18 cellular contexts compared by ENCODE assay signal in genomic region chr2:148554459-148555247, GRCh38.
DNase-seq lines count a peak whose midpoint lies in the region; ATAC-seq, FAIRE-seq and TF ChIP-seq lines count a peak whose summit lies in the region.
"Had no signal": no experiment of that assay in that cellular context is flagged by ENCODE, and none has a peak within 500 bp of the region (broad histone marks: within the 10 kb centered on the region; RNA-seq: fewer than 3 reads in every experiment).

No MANE protein-coding gene starts in this region.

- H3K9me2 ChIP-seq in Karpas-422 (replicated peaks; ENCODE audit: insufficient read depth, low read length), result no peaks in the 10 kb centered on the region

- 1% methylated on average over 6 of the region's 6 CpGs for WGBS in K562 (ENCODE audit: insufficient coverage, low coverage, missing lambda C conversion rate)
- 39% methylated on average over 6 of the region's 6 CpGs for WGBS in mesenchymal stem cell

- H3K9me1 ChIP-seq in K562 (ENCODE audit: control insufficient read depth, insufficient read depth, low read length), result no peaks in the 10 kb centered on the region

- peaks cover 1% of the 10 kb centered on the region for H3K4me1 Mint-ChIP-seq in activated CD4-positive, alpha-beta memory T cell treated with anti-CD3 and anti-CD28 coated beads, Interleukin-2, amount 10 ng/mL, durations not matched to agents 7 days and 5 days
- H3K4me1 Mint-ChIP-seq: CD14-positive monocyte had no signal

- CTCF ChIA-PET in K562 (lab: Yijun Ruan, JAX; ENCODE audit: low intra/inter-chr PET ratio), result no interaction called here
- CTCF ChIA-PET in activated CD4-positive, alpha-beta memory T cell treated with anti-CD3 and anti-CD28 coated beads, Interleukin-2, amount 10 ng/mL, durations not matched to agents 7 days and 5 days (lab: Charles Lee), result interaction anchor here (2.1 kb wide), 1 partner anchor 15 kb away, joined by 8 read pairs; no protein-coding TSS in a partner anchor

- H2BK120ac ChIP-seq in mesenchymal stem cell (ENCODE audit: low read depth, low read length), result no peak overlapping the region

- no peak overlapping the region for H3K27ac Mint-ChIP-seq in activated CD4-positive, alpha-beta memory T cell treated with anti-CD3 and anti-CD28 coated beads, Interleukin-2, amount 10 ng/mL, durations not matched to agents 7 days and 5 days
- H3K27ac Mint-ChIP-seq: activated CD4-positive, alpha-beta T cell treated with anti-CD3 and anti-CD28 coated beads for 36 hours; CD14-positive monocyte; naive thymus-derived CD4-positive, alpha-beta T cell had no signal

- H4K91ac ChIP-seq in mesenchymal stem cell (ENCODE audit: low read length), result no peak overlapping the region

- DNase-seq in ELF-1 (ENCODE audit: low read depth, low spot score), result peak; percentile 95
- DNase-seq in HTR-8/SVneo (ENCODE audit: insufficient read length, low spot score), result peak; percentile 25
- DNase-seq in K562 (ENCODE audit: extremely low read depth in 1 of 4, low spot score in 3 of 4), result no peak
- DNase-seq in mesenchymal stem cell, result peak; percentile 61
- no peak for DNase-seq in activated CD4-positive, alpha-beta memory T cell treated with anti-CD3 and anti-CD28 coated beads, Interleukin-2, amount 10 ng/mL, durations not matched to agents 7 days and 5 days
- DNase-seq in MG63, result no peak
- DNase-seq in Karpas-422, result no peak
- DNase-seq: activated CD4-positive, alpha-beta T cell treated with anti-CD3 and anti-CD28 coated beads for 36 hours; activated T-cell treated with anti-CD3 and anti-CD28 coated beads for 4 hours; cerebellar nuclear complex; GDM1; left lung; naive thymus-derived CD4-positive, alpha-beta T cell; NCI-H2029 treated with DMSO at 0.1 percent for 48 hours; NCI-H774; tibial artery had no signal

- H3K27me3 ChIP-seq in K562 (ENCODE audit: control insufficient read depth in 2 of 2, insufficient read depth in 2 of 2, low read length in 2 of 2) (peaks cover 0 to 17% of the 10 kb centered on the region in 2 experiments; a peak in 3 of 5 replicates), mesenchymal stem cell (ENCODE audit: control insufficient read depth in 1 of 2, insufficient read depth in 1 of 2, low read length in 2 of 2) (peaks cover 0 to 5% of the 10 kb centered on the region in 2 experiments), MG63 (no peaks in the 10 kb centered on the region), Karpas-422 (ENCODE audit: low read length) (no peaks in the 10 kb centered on the region)
- H3K27me3 ChIP-seq: left lung had no signal

- no peak overlapping the region for H3K14ac ChIP-seq in mesenchymal stem cell (ENCODE audit: low read length in 2 of 2)

- H3K36me3 Mint-ChIP-seq in activated CD4-positive, alpha-beta memory T cell treated with anti-CD3 and anti-CD28 coated beads, Interleukin-2, amount 10 ng/mL, durations not matched to agents 7 days and 5 days (ENCODE audit: low read depth), result no peaks in the 10 kb centered on the region
- H3K36me3 Mint-ChIP-seq: CD14-positive monocyte had no signal

- H3K27me3 Mint-ChIP-seq in activated CD4-positive, alpha-beta memory T cell treated with anti-CD3 and anti-CD28 coated beads, Interleukin-2, amount 10 ng/mL, durations not matched to agents 7 days and 5 days, result no peaks in the 10 kb centered on the region
- H3K27me3 Mint-ChIP-seq: activated CD4-positive, alpha-beta T cell treated with anti-CD3 and anti-CD28 coated beads for 36 hours; naive thymus-derived CD4-positive, alpha-beta T cell had no signal

- TF ChIP-seq POLR2A in K562 (conservative IDR thresholded peaks at IDR 0.05), result no peak

- no peak overlapping the region for H2AK5ac ChIP-seq in mesenchymal stem cell (ENCODE audit: low read length, severe bottlenecking)

- H4K20me1 ChIP-seq in K562 (replicated peaks; ENCODE audit: control insufficient read depth, insufficient read depth, low read length) (no peaks in the 10 kb centered on the region), Karpas-422 (ENCODE audit: insufficient read depth, low read depth, low read length) (no peaks in the 10 kb centered on the region)

- H3K4ac ChIP-seq in mesenchymal stem cell (ENCODE audit: low read depth in 1 of 2, low read length in 2 of 2), result no peak overlapping the region

- H3K9me3 Mint-ChIP-seq in activated CD4-positive, alpha-beta memory T cell treated with anti-CD3 and anti-CD28 coated beads, Interleukin-2, amount 10 ng/mL, durations not matched to agents 7 days and 5 days, result no peaks in the 10 kb centered on the region

- H2BK5ac ChIP-seq in mesenchymal stem cell (ENCODE audit: low read depth, low read length, poor library complexity, severe bottlenecking), result no peak overlapping the region

- H3K9ac ChIP-seq in K562 (ENCODE audit: insufficient read depth in 1 of 2, low read depth in 2 of 2, low read length in 2 of 2) (no peak overlapping the region), mesenchymal stem cell (ENCODE audit: low read length) (no peak overlapping the region), Karpas-422 (ENCODE audit: low read length) (no peak overlapping the region)

- H3K9me3 ChIP-seq in K562 (replicated peaks; ENCODE audit: control insufficient read depth, insufficient read depth, low read depth, low read length) (no peaks in the 10 kb centered on the region), mesenchymal stem cell (ENCODE audit: control insufficient read depth, low read length) (no peaks in the 10 kb centered on the region), MG63 (no peaks in the 10 kb centered on the region), Karpas-422 (ENCODE audit: low read length) (no peaks in the 10 kb centered on the region)
- H3K9me3 ChIP-seq: left lung had no signal

- intact Hi-C loops in K562 (cut with micrococcal nuclease), result no loop called here

- FAIRE-seq in HTR-8/SVneo (lab: Jason Lieb, UNC) (no peak), K562 (lab: Jason Lieb, UNC) (no peak)
- FAIRE-seq: endothelial cell of umbilical vein had no signal

- H3K36me3 ChIP-seq in K562 (ENCODE audit: control insufficient read depth, insufficient read depth, low read length), result no peaks in the 10 kb centered on the region
- no peaks in the 10 kb centered on the region for H3K36me3 ChIP-seq in mesenchymal stem cell (ENCODE audit: control insufficient read depth in 1 of 2, insufficient read depth in 2 of 2, low read depth in 1 of 2, low read length in 2 of 2)
- no peaks in the 10 kb centered on the region for H3K36me3 ChIP-seq in MG63
- no peaks in the 10 kb centered on the region for H3K36me3 ChIP-seq in Karpas-422 (ENCODE audit: insufficient read depth, low read length)
- H3K36me3 ChIP-seq: left lung, tibial artery had no signal

- no peak overlapping the region for H2BK15ac ChIP-seq in mesenchymal stem cell (ENCODE audit: low read depth, poor library complexity, severe bottlenecking)

- BruUV-seq in K562 (replicated peaks; lab: Mats Ljungman, UMichigan), result no TSS peak

- H2AFZ ChIP-seq in K562 (ENCODE audit: low read depth, low read length), result no peak overlapping the region
- H2AFZ ChIP-seq in mesenchymal stem cell (ENCODE audit: low read depth, low read length), result no peak overlapping the region
- no peak overlapping the region for H2AFZ ChIP-seq in Karpas-422 (ENCODE audit: low read length)

- no peak overlapping the region for H3K23ac ChIP-seq in mesenchymal stem cell (ENCODE audit: low read length in 2 of 2)

- no peak overlapping the region for H3K18ac ChIP-seq in mesenchymal stem cell (ENCODE audit: low read depth in 1 of 2, low read length in 2 of 2)

- no peak for TF ChIP-seq RAD21 in K562 (CRISPR knock-in tag; conservative IDR thresholded peaks at IDR 0.05 in 1 of 2, IDR thresholded peaks at IDR 0.05 in 1 of 2)

- no peak overlapping the region for H3K4me3 Mint-ChIP-seq in activated CD4-positive, alpha-beta memory T cell treated with anti-CD3 and anti-CD28 coated beads, Interleukin-2, amount 10 ng/mL, durations not matched to agents 7 days and 5 days
- H3K4me3 Mint-ChIP-seq: activated CD4-positive, alpha-beta T cell treated with anti-CD3 and anti-CD28 coated beads for 36 hours; CD14-positive monocyte; naive thymus-derived CD4-positive, alpha-beta T cell had no signal

- ATAC-seq in K562, result peak; percentile 21; the same call in 1 of the 3 replicates
- ATAC-seq: activated CD4-positive, alpha-beta T cell treated with anti-CD3 and anti-CD28 coated beads for 36 hours; left lung; naive thymus-derived CD4-positive, alpha-beta T cell had no signal

- no peak overlapping the region for H4K8ac ChIP-seq in mesenchymal stem cell (ENCODE audit: low read length)

- no peaks in the 10 kb centered on the region for H3K79me2 ChIP-seq in K562 (ENCODE audit: control insufficient read depth, insufficient read depth, low read length)
- no peaks in the 10 kb centered on the region for H3K79me2 ChIP-seq in Karpas-422 (ENCODE audit: low read length)

- in situ Hi-C loops in K562 (cut with MboI), result no loop called here

- H2BK12ac ChIP-seq in mesenchymal stem cell (ENCODE audit: low read length in 2 of 2), result no peak overlapping the region

- H3K27ac ChIP-seq in K562 (ENCODE audit: extremely low read depth, low read depth, low read length), result no peak overlapping the region
- no peak overlapping the region for H3K27ac ChIP-seq in mesenchymal stem cell (ENCODE audit: low read length, poor library complexity, severe bottlenecking)
- H3K27ac ChIP-seq in Karpas-422 (ENCODE audit: low read length), result no peak overlapping the region
- H3K27ac ChIP-seq: left lung, tibial artery had no signal

- no peak for TF ChIP-seq EP300 in K562 (IDR thresholded peaks at IDR 0.05; ENCODE audit: low read length)

- H3K4me1 ChIP-seq in K562 (replicated peaks in 1 of 2; ENCODE audit: control insufficient read depth in 2 of 2, insufficient read depth in 2 of 2, low read length in 2 of 2) (no peaks in the 10 kb centered on the region), mesenchymal stem cell (ENCODE audit: control insufficient read depth, insufficient read depth, low read depth, low read length) (peaks cover 1% of the 10 kb centered on the region), Karpas-422 (ENCODE audit: low read length) (peaks cover 12% of the 10 kb centered on the region)
- H3K4me1 ChIP-seq: tibial artery had no signal

- no peaks in the 10 kb centered on the region for H3K79me1 ChIP-seq in mesenchymal stem cell (replicated peaks; ENCODE audit: low read length, poor library complexity, severe bottlenecking)

- H3K4me2 ChIP-seq in K562 (ENCODE audit: insufficient read depth, low read length), result no peak overlapping the region
- no peak overlapping the region for H3K4me2 ChIP-seq in mesenchymal stem cell (ENCODE audit: low read length, poor library complexity, severe bottlenecking)
- H3K4me2 ChIP-seq in Karpas-422 (ENCODE audit: low read depth, low read length, poor library complexity, severe bottlenecking), result no peak overlapping the region

- H3K4me3 ChIP-seq in K562 (no peak overlapping the region), mesenchymal stem cell (ENCODE audit: insufficient read depth in 1 of 2, low read depth in 1 of 2, low read length in 2 of 2) (no peak overlapping the region), MG63 (no peak overlapping the region), Karpas-422 (ENCODE audit: low read length) (no peak overlapping the region)
- H3K4me3 ChIP-seq: left lung, tibial artery had no signal

- POLR2A ChIA-PET in K562 (lab: Yijun Ruan, JAX), result interaction anchor here (1.0 to 1.6 kb wide), 2 partner anchors 11 to 13 kb away, joined by 3 to 11 read pairs; no protein-coding TSS in a partner anchor
- POLR2A ChIA-PET in activated CD4-positive, alpha-beta memory T cell treated with anti-CD3 and anti-CD28 coated beads, Interleukin-2, amount 10 ng/mL, durations not matched to agents 7 days and 5 days (lab: Charles Lee), result interaction anchor here (1.0 to 2.7 kb wide), 4 partner anchors 11 to 89 kb away, joined by 3 to 15 read pairs (median 10); partner anchors contain the start of gene EPC2

- TF ChIP-seq CTCF in K562 (IDR thresholded peaks at IDR 0.05 in 2 of 3, conservative IDR thresholded peaks at IDR 0.05 in 1 of 3; ENCODE audit: insufficient read depth in 2 of 3, low read depth in 1 of 3, low read length in 3 of 3), result no peak

Comparison
In these comparisons a context has a peak if more than half of its experiments do, and no peak if none do; other contexts are left out.
1. DNase-seq: peak in ELF-1 (single experiment), HTR-8/SVneo (single experiment) and mesenchymal stem cell (single experiment); none in K562 (0 of 4), activated CD4-positive, alpha-beta memory T cell treated with anti-CD3 and anti-CD28 coated beads, Interleukin-2, amount 10 ng/mL, durations not matched to agents 7 days and 5 days (single experiment), MG63 (single experiment) and Karpas-422 (single experiment).